2 cellular contexts compared by ENCODE assay signal in genomic region chr4:997375-998071, GRCh38.
TF ChIP-seq lines count a peak whose summit lies in the region.

No MANE protein-coding gene starts in this region.

TF ChIP-seq in HCT116, 20 proteins besides CTCF, POLR2A, EP300 and RAD21 (continued from another document):
- no peak for TF ChIP-seq EZH2phosphoT487 (IDR thresholded peaks at IDR 0.05; ENCODE audit: borderline replicate concordance)
- TF ChIP-seq MAX (IDR thresholded peaks at IDR 0.05), result no peak
- TF ChIP-seq ZBTB33 (IDR thresholded peaks at IDR 0.05; ENCODE audit: extremely low read depth, insufficient replicate concordance, low read length), result no peak
- TF ChIP-seq SP1 (IDR thresholded peaks at IDR 0.05; ENCODE audit: low read depth), result no peak

TF ChIP-seq in endothelial cell of umbilical vein, 7 proteins besides CTCF, POLR2A, EP300 and RAD21 (continued from another document):
- TF ChIP-seq FOS (IDR thresholded peaks at IDR 0.05; ENCODE audit: borderline replicate concordance, insufficient read depth, low read length), result no peak
- peak; percentile 96 for TF ChIP-seq EZH2 (IDR thresholded peaks at IDR 0.05; ENCODE audit: borderline replicate concordance, low read depth, low read length, severe bottlenecking)
